Comparison of ENCODE assay signal across 15 cellular contexts in genomic region chr3:143236226-143236964, GRCh38.
DNase-seq lines count a peak whose midpoint lies in the region; ATAC-seq, FAIRE-seq and TF ChIP-seq lines count a peak whose summit lies in the region.
"Had no signal": no experiment of that assay in that cellular context is flagged by ENCODE, and none has a peak within 500 bp of the region (broad histone marks: within the 10 kb centered on the region; RNA-seq: fewer than 3 reads in every experiment).

No MANE protein-coding gene starts in this region.

- H3K4me1 Mint-ChIP-seq in natural killer cell = peaks cover 72 to 78% of the 10 kb centered on the region in 2 donors
- H3K4me1 Mint-ChIP-seq: CD4-positive, alpha-beta memory T cell had no signal

- no peaks in the 10 kb centered on the region for H3K4me1 ChIP-seq in A673 (ENCODE audit: insufficient read depth, low read length, poor library complexity, severe bottlenecking)
- H3K4me1 ChIP-seq: esophagus squamous epithelium had no signal

- no peaks in the 10 kb centered on the region for H3K27me3 Mint-ChIP-seq in natural killer cell (ENCODE audit: low read depth in 2 of 2)
- H3K27me3 Mint-ChIP-seq: CD4-positive, alpha-beta memory T cell had no signal

- no peak for TF ChIP-seq POLR2A in GM12892 (IDR thresholded peaks at IDR 0.05; ENCODE audit: low read depth, low read length)

- H3K9me3 ChIP-seq in A673 (ENCODE audit: low read depth, low read length, poor library complexity, severe bottlenecking) = no peaks in the 10 kb centered on the region
- H3K9me3 ChIP-seq: esophagus squamous epithelium, mucosa of descending colon had no signal

- H3K27ac Mint-ChIP-seq in natural killer cell = peak overlapping the region; percentile 92 to 98
- H3K27ac Mint-ChIP-seq: CD4-positive, alpha-beta memory T cell had no signal

- peak; percentile 36 for FAIRE-seq in GM12892 (lab: Jason Lieb, UNC)
- FAIRE-seq: H54, HepG2 had no signal

- no TSS peak for BruUV-seq in A673 (replicated peaks; lab: Mats Ljungman, UMichigan)

- DNase-seq in GM12892 (ENCODE audit: insufficient read length) (no peak), SK-N-DZ (ENCODE audit: low spot score) (peak; percentile 35), natural killer cell (no peak), A673 (ENCODE audit: low spot score) (no peak), T-helper 9 cell (no peak)
- no peak for DNase-seq in stimulated activated CD4-positive, alpha-beta T cell treated with anti-CD3 and anti-CD28 coated beads, Interleukin-1b, Interleukin-23, amount 100 ng/mL, for 48 hours
- DNase-seq: CD4-positive, alpha-beta memory T cell; esophagus squamous epithelium; mucosa of descending colon; NCI-H1436; NCI-H69 had no signal

- TF ChIP-seq CTCF in natural killer cell (IDR thresholded peaks at IDR 0.05) (no peak), A673 (conservative IDR thresholded peaks at IDR 0.05; ENCODE audit: low read depth, low read length) (no peak)

- no peak overlapping the region for H3K27ac ChIP-seq in A673 (ENCODE audit: low read depth, low read length, poor library complexity, severe bottlenecking)
- H3K27ac ChIP-seq: esophagus squamous epithelium had no signal

- H3K36me3 Mint-ChIP-seq in natural killer cell = peaks cover 13% of the 10 kb centered on the region
- H3K36me3 Mint-ChIP-seq: CD4-positive, alpha-beta memory T cell had no signal

- no peak overlapping the region for H3K4me3 ChIP-seq in A673 (ENCODE audit: low read depth, low read length, poor library complexity, severe bottlenecking)
- H3K4me3 ChIP-seq: esophagus squamous epithelium, mucosa of descending colon had no signal

- H3K9me3 Mint-ChIP-seq in natural killer cell = peaks cover 3 to 6% of the 10 kb centered on the region in 2 donors

- intact Hi-C loops in natural killer cell (cut with micrococcal nuclease) = loop anchor here (2.0 kb wide), 2 partner anchors 44 to 66 kb away; no protein-coding TSS in a partner anchor
- intact Hi-C loops in A673 (cut with micrococcal nuclease; ENCODE audit: unreplicated experiment) = no loop called here

- CTCF ChIA-PET in A673 (lab: Charles Lee) = no interaction called here

- POLR2A ChIA-PET in A673 (lab: Charles Lee; ENCODE audit: low non-redundant PET) = no interaction called here

- peak overlapping the region; percentile 64 for H3K4me3 Mint-ChIP-seq in natural killer cell
- H3K4me3 Mint-ChIP-seq: CD4-positive, alpha-beta memory T cell had no signal

- no peaks in the 10 kb centered on the region for H3K36me3 ChIP-seq in A673 (ENCODE audit: insufficient read depth, low read length, poor library complexity, severe bottlenecking)
- H3K36me3 ChIP-seq: esophagus squamous epithelium had no signal

- ATAC-seq in HG02973 (IDR thresholded peaks at IDR 0.05; ENCODE audit: unreplicated experiment) (peak; percentile 60), natural killer cell (peak; percentile 54 to 66 (median 58)), HG03442 (IDR thresholded peaks at IDR 0.05; ENCODE audit: unreplicated experiment) (no peak)
- ATAC-seq: HepG2, mucosa of descending colon had no signal

- H3K27me3 ChIP-seq in A673 (replicated peaks; ENCODE audit: insufficient read depth, low read depth, low read length, poor library complexity) = no peaks in the 10 kb centered on the region
- H3K27me3 ChIP-seq: esophagus squamous epithelium had no signal
